1 cellular context compared by ENCODE assay signal in genomic region chr3:138799822-138800221, GRCh38.
TF ChIP-seq lines count a peak whose summit lies in the region.

No MANE protein-coding gene starts in this region.

TF ChIP-seq in K562, 482 proteins besides CTCF, POLR2A, EP300 and RAD21 (continued from another document):
- no peak for TF ChIP-seq SMARCC2 (IDR thresholded peaks at IDR 0.05; ENCODE audit: low read depth)
TF ChIP-seq in K562: peak in this region for 0.
